Comparison of ENCODE assay signal across 13 cellular contexts in the genomic region with DNA sequence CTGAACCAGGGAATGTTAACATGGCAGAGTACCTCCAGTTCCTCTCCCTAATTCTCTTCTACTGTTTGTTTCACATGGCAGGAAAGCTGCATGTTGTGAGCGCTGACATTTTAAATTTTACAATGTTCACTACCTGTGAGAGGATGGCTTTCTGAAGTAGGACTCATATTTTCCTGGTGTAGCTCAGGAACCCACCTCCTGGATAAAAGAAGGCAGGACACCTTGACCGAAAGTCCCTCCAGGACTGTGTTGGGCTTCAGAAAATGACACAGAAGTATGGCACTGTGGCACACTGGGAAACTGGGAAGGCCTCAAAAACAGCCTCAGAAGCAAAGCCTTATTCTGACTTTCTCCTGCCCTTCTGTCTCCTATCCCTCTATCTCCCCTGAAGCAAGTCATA. TPM values are rescaled to one million over a fixed set of nuclear protein-coding genes. Genes with fewer than 3 reads are reported as not detected.
DNase-seq lines count a peak whose midpoint lies in the region; ATAC-seq and TF ChIP-seq lines count a peak whose summit lies in the region.
"Had no signal": no experiment of that assay in that cellular context is flagged by ENCODE, and none has a peak within 500 bp of the region (broad histone marks: within the 10 kb centered on the region; RNA-seq: fewer than 3 reads in every experiment).

No MANE protein-coding gene starts in this region.

- TF ChIP-seq EP300 in suprapubic skin (IDR thresholded peaks at IDR 0.05) = no peak

- peaks cover 9 to 18% of the 10 kb centered on the region in 2 donors for H3K27me3 Mint-ChIP-seq in effector memory CD8-positive, alpha-beta T cell

- WGBS in right lobe of liver (ENCODE audit: insufficient coverage, low coverage, low lambda C conversion rate, missing lambda C conversion rate) = 84% methylated on average over 2 of the region's 2 CpGs
- WGBS in suprapubic skin = 92% methylated on average over 2 of the region's 2 CpGs

- no peak for TF ChIP-seq POLR2A in right lobe of liver (IDR thresholded peaks at IDR 0.05)
- no peak for TF ChIP-seq POLR2A in suprapubic skin (IDR thresholded peaks at IDR 0.05)

- DNase-seq in cardiac fibroblast (ENCODE audit: low read depth in 2 of 2) (no peak), right lobe of liver (no peak), suprapubic skin (ENCODE audit: low spot score in 2 of 2) (no peak)
- DNase-seq in stimulated activated CD4-positive, alpha-beta T cell treated with anti-CD3 and anti-CD28 coated beads, Interleukin-4, amount 100 ng/mL, for 4 hours = no peak
- DNase-seq in effector memory CD8-positive, alpha-beta T cell = no peak
- DNase-seq: aorta; DMS153; NCI-H526 treated with DMSO at 0.1 percent for 48 hours; stimulated activated CD8-positive, alpha-beta memory T cell treated with anti-CD3 and anti-CD28 coated beads, Interleukin-4, amount 100 ng/mL, for 48 hours had no signal

- no peak overlapping the region for H3K4me3 Mint-ChIP-seq in effector memory CD8-positive, alpha-beta T cell

- no peak overlapping the region for H3K27ac Mint-ChIP-seq in effector memory CD8-positive, alpha-beta T cell

- H3K27ac ChIP-seq in C4-2B = no peak overlapping the region
- no peak overlapping the region for H3K27ac ChIP-seq in right lobe of liver
- H3K27ac ChIP-seq in suprapubic skin = no peak overlapping the region
- H3K27ac ChIP-seq: KMS-11 had no signal

- H3K4me1 Mint-ChIP-seq in effector memory CD8-positive, alpha-beta T cell (ENCODE audit: low read depth in 2 of 2) = no peaks in the 10 kb centered on the region

- H3K36me3 ChIP-seq in right lobe of liver (no peaks in the 10 kb centered on the region), suprapubic skin (no peaks in the 10 kb centered on the region)

- peak; percentile 37 for ATAC-seq in HG03354 (IDR thresholded peaks at IDR 0.05; ENCODE audit: poor library complexity, severe bottlenecking, unreplicated experiment)
- ATAC-seq in right lobe of liver = peak; percentile 56 to 77 (median 68)
- ATAC-seq in GM18907 (IDR thresholded peaks at IDR 0.05; ENCODE audit: unreplicated experiment) = no peak
- no peak for ATAC-seq in effector memory CD8-positive, alpha-beta T cell (replicated peaks)

- H3K27me3 ChIP-seq in right lobe of liver (no peaks in the 10 kb centered on the region), suprapubic skin (no peaks in the 10 kb centered on the region)

- intact Hi-C loops in right lobe of liver (cut with DNase I) = no loop called here

- TF ChIP-seq CTCF in C4-2B (conservative IDR thresholded peaks at IDR 0.05) (peak; percentile 39), cardiac fibroblast (IDR thresholded peaks at IDR 0.05; ENCODE audit: low read depth, low read length) (peak; percentile 36), right lobe of liver (IDR thresholded peaks at IDR 0.05) (peak; percentile 34 to 37 (median 36)), suprapubic skin (IDR thresholded peaks at IDR 0.05) (no peak)

- no peaks in the 10 kb centered on the region for H3K9me3 Mint-ChIP-seq in effector memory CD8-positive, alpha-beta T cell

- H3K9me3 ChIP-seq in right lobe of liver = no peaks in the 10 kb centered on the region
- no peaks in the 10 kb centered on the region for H3K9me3 ChIP-seq in suprapubic skin

- H3K4me3 ChIP-seq in cardiac fibroblast (replicated peaks in 1 of 2; ENCODE audit: low read depth in 2 of 2, low read length in 2 of 2) (no peak overlapping the region), right lobe of liver (no peak overlapping the region), suprapubic skin (no peak overlapping the region)

- no peaks in the 10 kb centered on the region for H3K36me3 Mint-ChIP-seq in effector memory CD8-positive, alpha-beta T cell (ENCODE audit: insufficient read depth)

- no peaks in the 10 kb centered on the region for H3K4me1 ChIP-seq in right lobe of liver
- H3K4me1 ChIP-seq in suprapubic skin = peaks cover 17% of the 10 kb centered on the region

RNA-seq across cellular contexts. Expression of gene PTPRK, which starts 33.3 kb away (rescaled TPM):
- total RNA-seq in right lobe of liver (10 to 100 TPM; 27.7 to 54.5 (median 35.7) TPM), suprapubic skin (10 to 100 TPM; 40.1 to 82.0 (median 57.6) TPM)

Comparison
In these comparisons a context has a peak if more than half of its experiments do, and no peak if none do; other contexts are left out.
1. CTCF ChIP-seq: peak in C4-2B (single experiment), cardiac fibroblast (single experiment) and right lobe of liver (4 of 4); none in suprapubic skin (0 of 2).
2. ATAC-seq: peak in HG03354 (single experiment) and right lobe of liver (4 of 4); none in GM18907 (single experiment) and effector memory CD8-positive, alpha-beta T cell (single experiment).